Comparison of ENCODE assay signal across 28 cellular contexts in the genomic region with DNA sequence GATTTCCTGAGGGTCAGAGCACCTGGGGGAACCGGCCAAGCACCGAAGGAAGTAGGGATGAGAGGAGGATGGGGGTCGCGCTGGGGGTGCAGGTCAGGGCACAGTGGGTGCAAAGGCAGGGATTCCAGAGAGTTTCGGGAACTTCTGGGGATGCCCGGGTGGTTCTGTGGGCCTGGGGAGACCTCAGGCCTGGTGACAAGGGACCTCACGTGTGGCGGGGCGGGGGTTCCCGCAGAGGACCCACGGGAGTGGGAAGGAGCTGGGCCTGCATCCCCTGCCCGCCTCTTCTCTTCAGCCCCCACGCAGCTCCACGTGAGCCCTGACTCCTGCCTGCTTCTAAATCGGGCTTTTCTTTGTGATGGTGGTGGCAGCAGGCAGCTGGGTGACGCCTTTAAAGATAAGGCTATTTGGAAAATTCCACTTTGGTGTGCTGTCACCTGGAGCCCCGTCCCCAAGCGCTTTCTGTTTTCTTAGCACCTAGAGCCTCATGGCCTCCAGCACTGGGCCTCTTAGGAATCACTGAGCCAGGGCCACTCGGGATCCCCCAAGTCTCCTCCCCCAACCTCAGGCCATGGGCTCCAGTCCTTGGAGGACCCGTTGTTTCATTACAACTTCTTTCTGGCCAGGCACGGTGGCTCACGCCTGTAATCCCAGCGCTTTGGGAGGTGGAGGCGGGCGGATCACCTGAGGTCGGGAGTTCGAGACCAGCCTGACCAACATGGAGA. TPM values are rescaled to one million over a fixed set of nuclear protein-coding genes. Genes with fewer than 3 reads are reported as not detected.
DNase-seq lines count a peak whose midpoint lies in the region; ATAC-seq, FAIRE-seq and TF ChIP-seq lines count a peak whose summit lies in the region.
"Had no signal": no experiment of that assay in that cellular context is flagged by ENCODE, and none has a peak within 500 bp of the region (broad histone marks: within the 10 kb centered on the region; RNA-seq: fewer than 3 reads in every experiment).

No MANE protein-coding gene starts in this region.

- DNase-seq in activated effector memory CD4-positive, alpha-beta T cell treated with anti-CD3 and anti-CD28 coated beads, Interleukin-2, amount 50 U/mL, for 16 hours, result peak; percentile 60
- no peak for DNase-seq in activated effector memory CD4-positive, alpha-beta T cell treated with Interleukin-2 at 50 U/mL for 16 hours
- DNase-seq in left cardiac atrium (no peak), spleen (peak; percentile 64), HFFc6 (no peak), D721Med (ENCODE audit: insufficient read length, low spot score) (no peak), Kasumi-1 (lab: John Stamatoyannopoulos, UW) (no peak)
- DNase-seq: activated CD8-positive, alpha-beta T cell treated with anti-CD3 and anti-CD28 coated beads for 36 hours; activated naive CD4-positive, alpha-beta T cell; activated T-cell treated with anti-CD3 and anti-CD28 coated beads, Interleukin-2, amount 50 U/mL, for 24 hours; AML-193; brain microvascular endothelial cell; effector CD8-positive, alpha-beta T cell; GDM1; kidney glomerular epithelial cell; mammary epithelial cell; NCI-H2081; NCI-H345; NCI-H82; RPMI8226; stimulated activated naive CD8-positive, alpha-beta T cell treated with anti-CD3 and anti-CD28 coated beads, Interleukin-15, Interleukin-2, amounts not matched to agents 100 U/mL and 50 U/mL, for 24 hours had no signal

- no peak for TF ChIP-seq POLR2A in spleen (IDR thresholded peaks at IDR 0.05)

- H3K4me1 Mint-ChIP-seq in HFFc6 (ENCODE audit: low read depth), result 0 out of 2 replicates have a peak, but pooled peaks cover under 1% of the 10 kb centered on the region

- intact Hi-C loops in left cardiac atrium (cut with DNase I), result no loop called here
- intact Hi-C loops in spleen (cut with DNase I; ENCODE audit: low total_unique reads), result no loop called here

- H3K27ac Mint-ChIP-seq in HFFc6, result no peak overlapping the region
- H3K27ac Mint-ChIP-seq: activated T-cell treated with anti-CD3 and anti-CD28 coated beads, Interleukin-2, amount 50 U/mL, for 24 hours had no signal

- H3K4me3 ChIP-seq in HEK293 (ENCODE audit: low read depth, low read length), result no peak overlapping the region
- H3K4me3 ChIP-seq in spleen, result no peak overlapping the region
- H3K4me3 ChIP-seq: A549, SK-N-MC, thoracic aorta had no signal

- no peak overlapping the region for H3K4me3 Mint-ChIP-seq in HFFc6
- H3K4me3 Mint-ChIP-seq: activated CD8-positive, alpha-beta T cell treated with anti-CD3 and anti-CD28 coated beads for 36 hours; activated T-cell treated with anti-CD3 and anti-CD28 coated beads, Interleukin-2, amount 50 U/mL, for 24 hours; T-helper 1 cell treated with Interleukin-12 subunit alpha and Interleukin-12 subunit beta and Interleukin-4 antibody, amounts not matched to agents 30 μg/mL and 1 μg/mL, for 36 hours had no signal

- ATAC-seq in left cardiac atrium, result peak; percentile 15 to 21
- ATAC-seq: activated CD8-positive, alpha-beta T cell treated with anti-CD3 and anti-CD28 coated beads for 36 hours; stimulated activated naive CD8-positive, alpha-beta T cell treated with anti-CD3 and anti-CD28 coated beads, Interleukin-15, Interleukin-2, amounts not matched to agents 100 U/mL and 50 U/mL, for 24 hours had no signal

- TF ChIP-seq CTCF in HEK293 (tag by site-specific recombination; IDR thresholded peaks at IDR 0.05) (no peak), spleen (IDR thresholded peaks at IDR 0.05 in 8 of 11, conservative IDR thresholded peaks at IDR 0.05 in 3 of 11) (no peak), HFFc6 (IDR thresholded peaks at IDR 0.05) (no peak), D721Med (IDR thresholded peaks at IDR 0.05; ENCODE audit: insufficient read depth, missing control alignments) (no peak)

- H3K27ac ChIP-seq in HEK293 (ENCODE audit: extremely low read depth, low read depth, low read length) (no peak overlapping the region), spleen (no peak overlapping the region)
- H3K27ac ChIP-seq: brain microvascular endothelial cell, KMS-11, SK-N-MC, thoracic aorta had no signal

- CTCF ChIA-PET in HEK293 (lab: Yijun Ruan, JAX), result no interaction called here

- no peaks in the 10 kb centered on the region for H3K36me3 Mint-ChIP-seq in HFFc6 (ENCODE audit: low read depth)

- no peaks in the 10 kb centered on the region for H3K9me3 ChIP-seq in HEK293 (ENCODE audit: control insufficient read depth, insufficient read depth, low read depth, low read length)
- no peaks in the 10 kb centered on the region for H3K9me3 ChIP-seq in spleen
- H3K9me3 ChIP-seq: A549, thoracic aorta had no signal

- POLR2A ChIA-PET in HEK293 (lab: Yijun Ruan, JAX), result no interaction called here

- WGBS in spleen, 5 donors, result 77 to 91% (median 86%) methylated on average over 27 of the region's 27 CpGs

- H3K9me3 Mint-ChIP-seq in HFFc6, result no peaks in the 10 kb centered on the region
- H3K9me3 Mint-ChIP-seq: activated CD8-positive, alpha-beta T cell treated with anti-CD3 and anti-CD28 coated beads for 36 hours; activated T-cell treated with anti-CD3 and anti-CD28 coated beads, Interleukin-2, amount 50 U/mL, for 24 hours had no signal

- H3K4me1 ChIP-seq in HEK293 (ENCODE audit: control insufficient read depth, insufficient read depth, low read length) (no peaks in the 10 kb centered on the region), spleen (peaks cover 1 to 35% (median 16%) of the 10 kb centered on the region in 6 donors)
- H3K4me1 ChIP-seq: A549 had no signal

- FAIRE-seq in D721Med (lab: Jason Lieb, UNC), result no peak
- FAIRE-seq: A549, TTC549 had no signal

- H3K27me3 Mint-ChIP-seq in HFFc6 (ENCODE audit: insufficient read depth), result peaks cover 14% of the 10 kb centered on the region
- H3K27me3 Mint-ChIP-seq: activated CD8-positive, alpha-beta T cell treated with anti-CD3 and anti-CD28 coated beads for 36 hours; activated T-cell treated with anti-CD3 and anti-CD28 coated beads, Interleukin-2, amount 50 U/mL, for 24 hours had no signal

- H3K36me3 ChIP-seq in HEK293 (ENCODE audit: control insufficient read depth in 2 of 2, insufficient read depth in 1 of 2, low read length in 2 of 2) (no peaks in the 10 kb centered on the region), spleen (no peaks in the 10 kb centered on the region)
- H3K36me3 ChIP-seq: brain microvascular endothelial cell, thoracic aorta had no signal

- H3K27me3 ChIP-seq in spleen (replicated peaks in 1 of 7), result peaks cover 0 to 9% (median 0%) of the 10 kb centered on the region in 7 donors
- H3K27me3 ChIP-seq: brain microvascular endothelial cell had no signal

TF ChIP-seq in HEK293, 187 proteins besides CTCF, POLR2A, EP300 and RAD21:
- TF ChIP-seq ZNF423 (tag by site-specific recombination; IDR thresholded peaks at IDR 0.05) (no peak), ZFHX2 (tag by site-specific recombination; conservative IDR thresholded peaks at IDR 0.05) (peak; percentile 47), ZNF335 (tag by site-specific recombination; conservative IDR thresholded peaks at IDR 0.05) (peak; percentile 49), ZNF248 (tag by site-specific recombination; IDR thresholded peaks at IDR 0.05) (no peak), EGR2 (tag by site-specific recombination; IDR thresholded peaks at IDR 0.05; ENCODE audit: low read depth) (peak; percentile 27; the same call in 1 of the 2 replicates), GFI1B (tag by site-specific recombination; IDR thresholded peaks at IDR 0.05) (no peak)

RNA-seq across cellular contexts. Expression of a gene that starts 7.1 kb away (rescaled TPM):
- total RNA-seq in left cardiac atrium (10 to 100 TPM; 34.7 to 35.9 TPM), spleen (100 to 1,000 TPM in 1 of 7 donors, 10 to 100 TPM in 6; 45.7 to 114 (median 79.2) TPM)
- 10 to 100 TPM; 13.7 to 24.0 (median 18.2) TPM for polyA plus RNA-seq in spleen
- total RNA-seq in HFFc6 (2021; fragmentation: NEBNext Ultra II Directional; extraction: Animal tissue kit (Norgen Biotek cat#: 25700)), result 10 to 100 TPM; 23.3 to 32.5 (median 27.9) TPM

Comparison
In these comparisons a context has a peak if more than half of its experiments do, and no peak if none do; other contexts are left out.
1. DNase-seq: peak in activated effector memory CD4-positive, alpha-beta T cell treated with anti-CD3 and anti-CD28 coated beads, Interleukin-2, amount 50 U/mL, for 16 hours (single experiment) and spleen (single experiment); none in activated effector memory CD4-positive, alpha-beta T cell treated with Interleukin-2 at 50 U/mL for 16 hours (single experiment), left cardiac atrium (single experiment), HFFc6 (single experiment), D721Med (single experiment) and Kasumi-1 (0 of 2).